8 cellular contexts compared by ENCODE assay signal in genomic region chr7:103344453-103345149, GRCh38. TPM values are rescaled to one million over a fixed set of nuclear protein-coding genes. Genes with fewer than 3 reads are reported as not detected.
DNase-seq lines count a peak whose midpoint lies in the region; ATAC-seq and TF ChIP-seq lines count a peak whose summit lies in the region.

TSS of gene DNAJC2 (minus strand) at chr7:103344767. CDS start at chr7:103344622, 145 bp downstream.

- H3K36me3 ChIP-seq in kidney epithelial cell (ENCODE audit: control insufficient read depth, insufficient read depth, low read length) = peaks cover 2% of the 10 kb centered on the region

- no peak for TF ChIP-seq CTCF in kidney epithelial cell (IDR thresholded peaks at IDR 0.05; ENCODE audit: insufficient read depth, low read length, poor library complexity, severe bottlenecking)

- ATAC-seq in GM19043 (IDR thresholded peaks at IDR 0.05; ENCODE audit: low read depth, unreplicated experiment) = peak; percentile 71
- ATAC-seq in HG03378 (IDR thresholded peaks at IDR 0.05; ENCODE audit: unreplicated experiment) = peak; percentile 63

- H3K4me3 ChIP-seq in kidney epithelial cell (ENCODE audit: low read depth, low read length) = peak within 1 kb of the TSS; percentile 90

- DNase-seq in AML-193 (lab: John Stamatoyannopoulos, UW) (peak; percentile 78 to 84), NCI-H446 treated with DMSO at 0.1 percent for 48 hours (lab: John Stamatoyannopoulos, UW) (peak; percentile 72), cerebellar nuclear complex (lab: John Stamatoyannopoulos, UW) (peak; percentile 27 to 35), kidney epithelial cell (ENCODE audit: low read depth) (peak; percentile 62)
- DNase-seq in activated CD4-positive, alpha-beta T cell treated with anti-CD3 and anti-CD28 coated beads for 1 hour = peak; percentile 75
- peak; percentile 91 for DNase-seq in stimulated activated CD4-positive, alpha-beta T cell treated with anti-CD3 and anti-CD28 coated beads, Interleukin-15, amount 100 ng/mL, for 24 hours

- no peaks in the 10 kb centered on the region for H3K27me3 ChIP-seq in kidney epithelial cell (ENCODE audit: control insufficient read depth, insufficient read depth, low read length)

RNA-seq across cellular contexts. Expression of gene DNAJC2, which starts in this region (rescaled TPM):
- 22.5 and 32.4 TPM in 2 replicates for total RNA-seq in kidney epithelial cell

Comparison
In these comparisons a context has a peak if more than half of its experiments do, and no peak if none do; other contexts are left out.
1. Peak in every context shown above with its lines: DNase-seq, ATAC-seq and H3K4me3 ChIP-seq.
2. DNase-seq: peak in every context shown above with its lines; median percentile 91 in stimulated activated CD4-positive, alpha-beta T cell treated with anti-CD3 and anti-CD28 coated beads, Interleukin-15, amount 100 ng/mL, for 24 hours; 81 in AML-193; 75 in activated CD4-positive, alpha-beta T cell treated with anti-CD3 and anti-CD28 coated beads for 1 hour; 72 in NCI-H446 treated with DMSO at 0.1 percent for 48 hours; 62 in kidney epithelial cell; 31 in cerebellar nuclear complex.